In genomic region chr5:171386006-171386671, GRCh38 we compare ENCODE assay signal across 12 cellular contexts. TPM values are rescaled to one million over a fixed set of nuclear protein-coding genes. Genes with fewer than 3 reads are reported as not detected.
DNase-seq lines count a peak whose midpoint lies in the region; ATAC-seq and TF ChIP-seq lines count a peak whose summit lies in the region.
"Had no signal": no experiment of that assay in that cellular context is flagged by ENCODE, and none has a peak within 500 bp of the region (broad histone marks: within the 10 kb centered on the region; RNA-seq: fewer than 3 reads in every experiment).

No MANE protein-coding gene starts in this region.

- dilution Hi-C loops in mammary epithelial cell (cut with HindIII; ENCODE audit: low sequenced_read_pairs): no loop called here

- H3K4me3 ChIP-seq in DND-41 (ENCODE audit: low read depth in 1 of 2, low read length in 2 of 2) (peak overlapping the region in 1 of 2 experiments; percentile 71; a peak in 2 of 4 replicates), Karpas-422 (ENCODE audit: low read length) (no peak overlapping the region; the same call in 1 of the 2 replicates), mammary epithelial cell (replicated peaks in 1 of 3; ENCODE audit: insufficient read depth in 1 of 3, low read depth in 2 of 3, low read length in 3 of 3) (no peak overlapping the region), neural cell (ENCODE audit: low read length) (peak overlapping the region; percentile 95)

- H3K27ac ChIP-seq in DND-41 (ENCODE audit: low read length) (peak overlapping the region; percentile 96), Karpas-422 (ENCODE audit: low read length) (no peak overlapping the region), mammary epithelial cell (ENCODE audit: insufficient read depth, low read depth, low read length) (no peak overlapping the region), neural cell (ENCODE audit: low read length) (no peak overlapping the region)

- TF ChIP-seq POLR2A in erythroblast (IDR thresholded peaks at IDR 0.05; ENCODE audit: low read length): no peak

- WGBS in mammary epithelial cell (ENCODE audit: low coverage, missing lambda C conversion rate): 96% methylated on average over 20 of the region's 25 CpGs

- H3K9ac ChIP-seq in DND-41 (ENCODE audit: low read depth, low read length) (peak overlapping the region; percentile 77), Karpas-422 (ENCODE audit: low read length) (no peak overlapping the region), mammary epithelial cell (ENCODE audit: insufficient read depth, low read length) (no peak overlapping the region), neural cell (ENCODE audit: low read length) (no peak overlapping the region)

- H3F3A ChIP-seq in neural cell (ENCODE audit: insufficient read depth, low read length, poor library complexity, severe bottlenecking): peaks cover 4% of the 10 kb centered on the region

- BruUV-seq in mammary epithelial cell (replicated peaks; lab: Mats Ljungman, UMichigan): no TSS peak

- intact Hi-C loops in mammary epithelial cell (cut with micrococcal nuclease): no loop called here

- peaks cover 47% of the 10 kb centered on the region for H3K79me2 ChIP-seq in DND-41 (ENCODE audit: insufficient read depth, low read length)
- H3K79me2 ChIP-seq in Karpas-422 (ENCODE audit: low read length): peaks cover 40% of the 10 kb centered on the region
- peaks cover 41% of the 10 kb centered on the region for H3K79me2 ChIP-seq in mammary epithelial cell (ENCODE audit: insufficient read depth, low read length)
- peaks cover 26% of the 10 kb centered on the region for H3K79me2 ChIP-seq in neural cell (replicated peaks; ENCODE audit: insufficient read depth, low read length)

- H3K27me3 ChIP-seq in DND-41 (ENCODE audit: insufficient read depth, low read length, poor library complexity) (no peaks in the 10 kb centered on the region), Karpas-422 (ENCODE audit: low read length) (no peaks in the 10 kb centered on the region), mammary epithelial cell (ENCODE audit: insufficient read depth, low read length) (no peaks in the 10 kb centered on the region), neural cell (ENCODE audit: insufficient read depth, low read depth, low read length) (no peaks in the 10 kb centered on the region)
- H3K27me3 ChIP-seq: esophagus muscularis mucosa had no signal

- H4K20me1 ChIP-seq in DND-41 (ENCODE audit: insufficient read depth, low read length): peaks cover 34% of the 10 kb centered on the region
- H4K20me1 ChIP-seq in Karpas-422 (ENCODE audit: insufficient read depth, low read depth, low read length): peaks cover 34% of the 10 kb centered on the region
- peaks cover 24% of the 10 kb centered on the region for H4K20me1 ChIP-seq in mammary epithelial cell (ENCODE audit: insufficient read depth, low read length)
- H4K20me1 ChIP-seq in neural cell (ENCODE audit: insufficient read depth): peaks cover 6% of the 10 kb centered on the region

- H3K9me3 ChIP-seq in DND-41 (ENCODE audit: insufficient read depth, low read length, severe bottlenecking) (no peaks in the 10 kb centered on the region), Karpas-422 (ENCODE audit: low read length) (no peaks in the 10 kb centered on the region), mammary epithelial cell (replicated peaks; ENCODE audit: insufficient read depth, low read length) (no peaks in the 10 kb centered on the region), neural cell (ENCODE audit: low read length) (no peaks in the 10 kb centered on the region)
- H3K9me3 ChIP-seq: esophagus muscularis mucosa had no signal

- H3K4me1 ChIP-seq in DND-41 (ENCODE audit: insufficient read depth, low read length) (peaks cover 36% of the 10 kb centered on the region), Karpas-422 (ENCODE audit: low read length) (peaks cover 32% of the 10 kb centered on the region), mammary epithelial cell (ENCODE audit: insufficient read depth, low read length) (peaks cover 18% of the 10 kb centered on the region)

- TF ChIP-seq RAD21 in neural cell (conservative IDR thresholded peaks at IDR 0.05): no peak

- H3K36me3 ChIP-seq in DND-41 (ENCODE audit: insufficient read depth, low read length) (peaks cover 32% of the 10 kb centered on the region), Karpas-422 (ENCODE audit: insufficient read depth, low read length) (peaks cover 32% of the 10 kb centered on the region), mammary epithelial cell (ENCODE audit: insufficient read depth, low read length) (peaks cover 12% of the 10 kb centered on the region), neural cell (ENCODE audit: insufficient read depth, low read length) (no peaks in the 10 kb centered on the region)

- ATAC-seq in DND-41 (ENCODE audit: insufficient read depth, low read depth): no peak
- ATAC-seq: activated CD4-positive, CD25-positive, alpha-beta regulatory T cell treated with anti-CD3 and anti-CD28 coated beads, Interleukin-2, amount 50 U/mL, for 24 hours had no signal

- CTCF ChIA-PET in mammary epithelial cell (lab: Charles Lee; ENCODE audit: low non-redundant PET): no interaction called here

- H3K4me2 ChIP-seq in DND-41 (ENCODE audit: insufficient read depth, low read length) (peak overlapping the region; percentile 72), Karpas-422 (ENCODE audit: low read depth, low read length, poor library complexity, severe bottlenecking) (peak overlapping the region; percentile 88), mammary epithelial cell (ENCODE audit: insufficient read depth, low read depth, low read length) (peak overlapping the region; percentile 93), neural cell (ENCODE audit: low read length) (no peak overlapping the region)

- H3K9me2 ChIP-seq in Karpas-422 (replicated peaks; ENCODE audit: insufficient read depth, low read length): no peaks in the 10 kb centered on the region
- H3K9me2 ChIP-seq in neural cell (ENCODE audit: insufficient read depth, low read length): no peaks in the 10 kb centered on the region

- TF ChIP-seq CTCF in DND-41 (IDR thresholded peaks at IDR 0.05; ENCODE audit: borderline replicate concordance, extremely low read depth, low read length, poor library complexity, severe bottlenecking) (no peak), mammary epithelial cell (conservative IDR thresholded peaks at IDR 0.05 in 1 of 2, IDR thresholded peaks at IDR 0.05 in 1 of 2; ENCODE audit: extremely low read depth in 1 of 2, insufficient read depth in 1 of 2, low read depth in 1 of 2, low read length in 2 of 2) (no peak), neural cell (IDR thresholded peaks at IDR 0.05; ENCODE audit: poor library complexity, severe bottlenecking) (no peak)

- DNase-seq in DND-41: no peak
- DNase-seq in Karpas-422: peak; percentile 40
- no peak for DNase-seq in mammary epithelial cell
- no peak for DNase-seq in NCI-H1436 (lab: John Stamatoyannopoulos, UW)
- DNase-seq in cortex of kidney (lab: John Stamatoyannopoulos, UW): no peak
- DNase-seq in NCI-H146 (lab: John Stamatoyannopoulos, UW): no peak
- DNase-seq in erythroblast (lab: John Stamatoyannopoulos, UW): no peak
- DNase-seq: NCI-H187, retina had no signal

- no peak for TF ChIP-seq EP300 in neural cell (conservative IDR thresholded peaks at IDR 0.05; ENCODE audit: poor library complexity, severe bottlenecking)

- in situ Hi-C loops in mammary epithelial cell (cut with MboI; ENCODE audit: low sequenced_read_pairs in 2 of 2): no loop called here

- H2AFZ ChIP-seq in DND-41 (ENCODE audit: low read depth, low read length): peak overlapping the region; percentile 92
- H2AFZ ChIP-seq in Karpas-422 (ENCODE audit: low read length): no peak overlapping the region
- H2AFZ ChIP-seq in mammary epithelial cell (ENCODE audit: low read depth, low read length): no peak overlapping the region
- H2AFZ ChIP-seq in neural cell (ENCODE audit: low read depth, low read length): no peak overlapping the region

TF ChIP-seq in neural cell, 6 proteins besides CTCF, POLR2A, EP300 and RAD21:
- TF ChIP-seq EZH2 (IDR thresholded peaks at IDR 0.05; ENCODE audit: borderline replicate concordance, insufficient read depth, low read length, poor library complexity, severe bottlenecking): no peak

RNA-seq across cellular contexts. Expression of gene NPM1, which starts 1.5 kb away (rescaled TPM):
- total RNA-seq in Karpas-422 (2014; rRNA removed; shearing (Covaris generic); ENCODE audit: low replicate concordance): 1,235 and 1,970 TPM in 2 replicates
- total RNA-seq in mammary epithelial cell: 1,000 to 10,000 TPM in 1 of 2 donors, 100 to 1,000 TPM in 1; 697 to 1,594 TPM
- polyA plus RNA-seq in mammary epithelial cell: 4,940 TPM
- 938 TPM for polyA minus RNA-seq in mammary epithelial cell
- polyA plus RNA-seq in neural cell: 988 and 1,141 TPM in 2 replicates
- 898 and 983 TPM in 2 replicates for polyA minus RNA-seq in neural cell

RNA-seq across cellular contexts. Expression of gene FGF18, which starts 33.3 kb away (rescaled TPM):
- 0.29 TPM in 1 of 2 replicates, not detected in the other for total RNA-seq in Karpas-422 (2014; rRNA removed; shearing (Covaris generic); ENCODE audit: low replicate concordance)
- under 1 TPM in 1 of 2 donors, not detected in 1; 0.24 TPM for total RNA-seq in mammary epithelial cell
- polyA plus RNA-seq in mammary epithelial cell (not detected), neural cell (1.2 TPM in 1 of 2 replicates, not detected in the other)
- polyA minus RNA-seq in mammary epithelial cell (not detected), neural cell (0.49 TPM in 1 of 2 replicates, not detected in the other)
